Comparison of ENCODE assay signal across 17 cellular contexts in the genomic region with DNA sequence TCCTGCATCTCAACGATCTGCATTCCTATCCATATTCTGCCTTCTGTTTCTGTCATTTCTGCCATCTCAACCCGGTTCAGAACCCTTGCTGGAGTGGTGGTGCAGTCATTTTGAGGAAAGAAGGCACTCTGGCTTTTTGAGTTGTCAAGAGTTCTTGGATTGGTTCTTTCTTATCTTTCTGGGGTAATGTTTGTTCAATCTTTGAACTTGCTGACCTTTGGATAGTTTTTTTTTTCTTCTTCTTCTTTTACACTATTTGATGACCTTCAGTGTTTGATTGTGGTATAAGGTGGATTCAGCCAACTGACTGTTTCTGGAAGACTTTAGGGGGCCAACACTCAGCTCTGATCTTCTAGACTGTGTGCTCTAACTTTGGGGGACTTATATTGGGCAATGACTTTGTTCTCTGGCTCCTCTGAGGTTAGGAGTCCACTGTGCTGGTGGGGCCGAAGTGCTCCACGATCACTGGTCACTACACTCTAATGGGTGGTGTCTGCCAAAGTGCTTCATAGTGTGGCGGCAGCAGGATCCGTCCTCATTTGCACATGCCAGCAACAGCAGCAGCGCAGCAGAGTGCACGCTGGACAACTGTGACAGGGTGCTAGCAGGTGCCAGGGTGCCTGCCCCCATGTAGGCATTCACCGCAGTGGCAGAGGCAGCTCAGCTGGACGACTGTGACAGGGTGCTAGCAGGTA.
DNase-seq lines count a peak whose midpoint lies in the region; ATAC-seq, FAIRE-seq and TF ChIP-seq lines count a peak whose summit lies in the region.
"Had no signal": no experiment of that assay in that cellular context is flagged by ENCODE, and none has a peak within 500 bp of the region (broad histone marks: within the 10 kb centered on the region; RNA-seq: fewer than 3 reads in every experiment).

No MANE protein-coding gene starts in this region.

- no peak overlapping the region for H3K4ac ChIP-seq in mesendoderm (ENCODE audit: low read depth, low read length)

- peaks cover 6 to 14% (median 8%) of the 10 kb centered on the region in 3 donors for H3K4me1 ChIP-seq in pancreas
- no peaks in the 10 kb centered on the region for H3K4me1 ChIP-seq in mesendoderm (ENCODE audit: control insufficient read depth, low read depth, low read length)
- peaks cover 8% of the 10 kb centered on the region for H3K4me1 ChIP-seq in psoas muscle
- H3K4me1 ChIP-seq: BLaER1 had no signal

- H2BK5ac ChIP-seq in mesendoderm (ENCODE audit: low read length), result no peak overlapping the region

- H3K79me2 ChIP-seq in mesendoderm (ENCODE audit: control insufficient read depth, insufficient read depth, low read length), result no peaks in the 10 kb centered on the region

- no peak overlapping the region for H3K56ac ChIP-seq in mesendoderm (ENCODE audit: low read length)

- intact Hi-C loops in left ventricle myocardium superior (cut with micrococcal nuclease), result no loop called here
- intact Hi-C loops in Right ventricle myocardium superior (cut with DNase I), result no loop called here
- intact Hi-C loops in pancreas (cut with DNase I), result no loop called here
- intact Hi-C loops in psoas muscle (cut with DNase I), result no loop called here

- WGBS in pancreas, 2 donors, result 45 to 46% methylated on average over 10 of the region's 10 CpGs
- WGBS in mesendoderm (ENCODE audit: extremely low coverage, insufficient coverage, low lambda C conversion rate), result no CpG with 5 or more reads among the region's 10 CpGs
- WGBS in psoas muscle, 3 donors, result 68 to 82% (median 71%) methylated on average over 10 of the region's 10 CpGs

- H4K5ac ChIP-seq in mesendoderm (ENCODE audit: low read length), result no peak overlapping the region

- H3K27ac ChIP-seq in pancreas (no peak overlapping the region), mesendoderm (ENCODE audit: low read depth, low read length) (no peak overlapping the region), psoas muscle (no peak overlapping the region)
- H3K27ac ChIP-seq: BLaER1 had no signal

- H3K36me3 ChIP-seq in pancreas, result no peaks in the 10 kb centered on the region
- H3K36me3 ChIP-seq in mesendoderm (ENCODE audit: control insufficient read depth, insufficient read depth, low read length), result no peaks in the 10 kb centered on the region
- H3K36me3 ChIP-seq in psoas muscle (ENCODE audit: insufficient read depth in 1 of 2, low read depth in 1 of 2), result no peaks in the 10 kb centered on the region

- H3K23ac ChIP-seq in mesendoderm (ENCODE audit: low read length), result no peak overlapping the region

- H3K27me3 ChIP-seq in pancreas, result no peaks in the 10 kb centered on the region
- no peaks in the 10 kb centered on the region for H3K27me3 ChIP-seq in mesendoderm (ENCODE audit: insufficient read depth, low read length, poor library complexity)
- H3K27me3 ChIP-seq in psoas muscle (ENCODE audit: insufficient read depth in 3 of 3, low read length in 2 of 3), result no peaks in the 10 kb centered on the region
- H3K27me3 ChIP-seq: BLaER1 had no signal

- no peak for TF ChIP-seq CTCF in pancreas (IDR thresholded peaks at IDR 0.05)
- TF ChIP-seq CTCF in psoas muscle (IDR thresholded peaks at IDR 0.05), result no peak

- H3K4me3 ChIP-seq in pancreas, result no peak overlapping the region
- H3K4me3 ChIP-seq in mesendoderm (ENCODE audit: low read length), result no peak overlapping the region
- H3K4me3 ChIP-seq in psoas muscle, result no peak overlapping the region
- H3K4me3 ChIP-seq: BLaER1, GM23338 had no signal

- no peak overlapping the region for H3K9ac ChIP-seq in mesendoderm (ENCODE audit: low read length)
- H3K9ac ChIP-seq: BLaER1 had no signal

- H4K8ac ChIP-seq in mesendoderm (ENCODE audit: low read depth, low read length), result no peak overlapping the region

- no peak for DNase-seq in left ventricle myocardium superior
- no peak for DNase-seq in Right ventricle myocardium superior
- peak; percentile 69 for DNase-seq in left lobe of liver (ENCODE audit: low spot score)
- no peak for DNase-seq in pancreas
- DNase-seq in mesendoderm, result no peak
- no peak for DNase-seq in psoas muscle
- no peak for DNase-seq in hypothalamus (lab: John Stamatoyannopoulos, UW)
- DNase-seq: 8988T; Calu3; CD4-positive, alpha-beta memory T cell; DMS79 treated with DMSO at 0.1 percent for 48 hours; GF-D8; HCEC 1CT had no signal

- H2AK5ac ChIP-seq in mesendoderm (ENCODE audit: low read length), result no peak overlapping the region

- no peaks in the 10 kb centered on the region for H3K79me1 ChIP-seq in mesendoderm (ENCODE audit: low read length)

- ATAC-seq in left ventricle myocardium superior (peak; percentile 42), Right ventricle myocardium superior (ENCODE audit: poor library complexity) (no peak), left lobe of liver (peak; percentile 94), pancreas (peak in 3 of 4 donors; percentile 20 to 59 (median 55)), HG02759 (IDR thresholded peaks at IDR 0.05; ENCODE audit: unreplicated experiment) (no peak), psoas muscle (no peak)
- ATAC-seq: GM23338 had no signal

- H3K9me3 ChIP-seq in pancreas, result no peaks in the 10 kb centered on the region
- no peaks in the 10 kb centered on the region for H3K9me3 ChIP-seq in psoas muscle

- FAIRE-seq in pancreas (lab: Jason Lieb, UNC), result no peak
- FAIRE-seq: H54 had no signal

- no peak overlapping the region for H2BK15ac ChIP-seq in mesendoderm (replicated peaks; ENCODE audit: low read depth)

- no peak overlapping the region for H3K4me2 ChIP-seq in mesendoderm (ENCODE audit: low read length)
- H3K4me2 ChIP-seq: BLaER1, GM23338 had no signal

- no peak overlapping the region for H2BK120ac ChIP-seq in mesendoderm (ENCODE audit: low read depth, low read length)

- H3K18ac ChIP-seq in mesendoderm (ENCODE audit: low read length), result no peak overlapping the region

Comparison
In these comparisons a context has a peak if more than half of its experiments do, and no peak if none do; other contexts are left out.
1. ATAC-seq: peak in left ventricle myocardium superior (single experiment), left lobe of liver (single experiment) and pancreas (3 of 4); none in Right ventricle myocardium superior (single experiment), HG02759 (single experiment) and psoas muscle (0 of 4).